ENCODE assay signal across 31 cellular contexts in genomic region chr4:21946858-21947257, GRCh38. TPM values are rescaled to one million over a fixed set of nuclear protein-coding genes. Genes with fewer than 3 reads are reported as not detected.
A peak's percentile ranks its signal among the peaks of the same experiment; 100 is the strongest.
DNase-seq lines count a peak whose midpoint lies in the region; ATAC-seq, FAIRE-seq and TF ChIP-seq lines count a peak whose summit lies in the region.
"Had no signal": no experiment of that assay in that cellular context is flagged by ENCODE, and none has a peak within 500 bp of the region (broad histone marks: within the 10 kb centered on the region; RNA-seq: fewer than 3 reads in every experiment).

No MANE protein-coding gene starts in this region.

- H3K4me3 Mint-ChIP-seq in activated CD4-positive, alpha-beta memory T cell treated with anti-CD3 and anti-CD28 coated beads for 36 hours = no peak overlapping the region
- H3K4me3 Mint-ChIP-seq: CD4-positive, alpha-beta T cell; HFFc6 had no signal

- peaks cover 16% of the 10 kb centered on the region for H3K27me3 Mint-ChIP-seq in activated CD4-positive, alpha-beta memory T cell treated with anti-CD3 and anti-CD28 coated beads for 36 hours

- ATAC-seq in Right ventricle myocardium inferior = no peak
- no peak for ATAC-seq in upper lobe of right lung
- ATAC-seq: A549, HepG2 had no signal

- H3K36me3 ChIP-seq in WERI-Rb-1 = no peaks in the 10 kb centered on the region; the same call in 1 of the 2 replicates
- no peaks in the 10 kb centered on the region for H3K36me3 ChIP-seq in upper lobe of right lung
- H3K36me3 ChIP-seq: BLaER1 treated with 17β-estradiol and CSF1 and Interleukin-3, amounts not matched to agents 10 nM and 100 nM had no signal

- peaks cover 5% of the 10 kb centered on the region for H3K9me3 Mint-ChIP-seq in activated CD4-positive, alpha-beta memory T cell treated with anti-CD3 and anti-CD28 coated beads for 36 hours
- H3K9me3 Mint-ChIP-seq: H9, HFFc6 had no signal

- no peaks in the 10 kb centered on the region for H3K4me1 ChIP-seq in upper lobe of right lung
- H3K4me1 ChIP-seq: A549; BLaER1 treated with 17β-estradiol and CSF1 and Interleukin-3, amounts not matched to agents 10 nM and 100 nM had no signal

- H3K9me3 ChIP-seq in WERI-Rb-1 (ENCODE audit: severe bottlenecking) (no peaks in the 10 kb centered on the region), upper lobe of right lung (no peaks in the 10 kb centered on the region)
- H3K9me3 ChIP-seq: A549 had no signal

- peak; percentile 95 for FAIRE-seq in D721Med (lab: Jason Lieb, UNC)
- FAIRE-seq: A549, GM12891, GM19239, HepG2 had no signal

- H3K4me3 ChIP-seq in WERI-Rb-1 (ENCODE audit: low read depth, low read length) (peak overlapping the region; percentile 78), upper lobe of right lung (no peak overlapping the region)
- H3K4me3 ChIP-seq: A549; BLaER1 treated with 17β-estradiol and CSF1 and Interleukin-3, amounts not matched to agents 10 nM and 100 nM had no signal

- intact Hi-C loops in Right ventricle myocardium inferior (cut with DNase I) (no loop called here), upper lobe of right lung (cut with DNase I) (no loop called here)
- intact Hi-C loops in activated CD4-positive, alpha-beta memory T cell treated with anti-CD3 and anti-CD28 coated beads for 36 hours (cut with micrococcal nuclease) = no loop called here

- H3K4me1 Mint-ChIP-seq in activated CD4-positive, alpha-beta memory T cell treated with anti-CD3 and anti-CD28 coated beads for 36 hours (ENCODE audit: low read depth) = no peaks in the 10 kb centered on the region

- no peak overlapping the region for H3K27ac Mint-ChIP-seq in activated CD4-positive, alpha-beta memory T cell treated with anti-CD3 and anti-CD28 coated beads for 36 hours
- H3K27ac Mint-ChIP-seq: CD4-positive, alpha-beta T cell; H9; HFFc6 had no signal

- CTCF ChIA-PET in activated CD4-positive, alpha-beta memory T cell treated with anti-CD3 and anti-CD28 coated beads for 36 hours (lab: Charles Lee) = no interaction called here

- H3K27ac ChIP-seq in WERI-Rb-1 (peak overlapping the region; percentile 81), cingulate gyrus (ENCODE audit: low read depth, low read length) (peak overlapping the region; percentile 23), upper lobe of right lung (no peak overlapping the region)
- H3K27ac ChIP-seq: A549; BLaER1 treated with 17β-estradiol and CSF1 and Interleukin-3, amounts not matched to agents 10 nM and 100 nM had no signal

- TF ChIP-seq CTCF in D721Med (IDR thresholded peaks at IDR 0.05; ENCODE audit: insufficient read depth, missing control alignments) = no peak
- TF ChIP-seq CTCF in WERI-Rb-1 (IDR thresholded peaks at IDR 0.05; ENCODE audit: low read depth, low read length) = no peak
- no peak for TF ChIP-seq CTCF in upper lobe of right lung (IDR thresholded peaks at IDR 0.05)

- no peak for DNase-seq in D721Med (ENCODE audit: insufficient read length, low spot score)
- peak; percentile 74 for DNase-seq in WERI-Rb-1
- peak; percentile 26 for DNase-seq in superior temporal gyrus (ENCODE audit: extremely low spot score)
- no peak for DNase-seq in Right ventricle myocardium inferior (ENCODE audit: missing footprints)
- no peak for DNase-seq in activated CD4-positive, alpha-beta memory T cell treated with anti-CD3 and anti-CD28 coated beads for 36 hours
- no peak for DNase-seq in upper lobe of right lung
- DNase-seq: AML-193; CD4-positive, alpha-beta T cell; DMS79; EL; GF-D8; H9; HFFc6; Karpas-422; NCI-H1092; NCI-H1417 treated with DMSO at 0.1 percent for 48 hours; NCI-H1694 treated with DMSO at 0.1 percent for 48 hours; NCI-H2081; NCI-H2227 treated with DMSO at 0.1 percent for 48 hours; NCI-H748 treated with DMSO at 0.1 percent for 48 hours; RPMI8226; SHP77 had no signal

- POLR2A ChIA-PET in activated CD4-positive, alpha-beta memory T cell treated with anti-CD3 and anti-CD28 coated beads for 36 hours (lab: Charles Lee) = no interaction called here

- H3K36me3 Mint-ChIP-seq in activated CD4-positive, alpha-beta memory T cell treated with anti-CD3 and anti-CD28 coated beads for 36 hours = peaks cover 4% of the 10 kb centered on the region

- H3K27me3 ChIP-seq in WERI-Rb-1 (ENCODE audit: insufficient read depth, low read depth, severe bottlenecking) (no peaks in the 10 kb centered on the region), upper lobe of right lung (peaks cover 31% of the 10 kb centered on the region)
- H3K27me3 ChIP-seq: BLaER1 treated with 17β-estradiol and CSF1 and Interleukin-3, amounts not matched to agents 10 nM and 100 nM had no signal

RNA-seq across cellular contexts. Expression of gene KCNIP4, which starts 1.7 kb away (rescaled TPM):
- total RNA-seq in Right ventricle myocardium inferior (not detected), upper lobe of right lung (not detected)
- not detected for total RNA-seq in activated CD4-positive, alpha-beta memory T cell treated with anti-CD3 and anti-CD28 coated beads for 36 hours
- total RNA-seq: CD4-positive, alpha-beta T cell; H9; HepG2; HFFc6; HT1080; NCI-H460; SK-MEL-5 had no signal

Comparison
In these comparisons a context has a peak if more than half of its experiments do, and no peak if none do; other contexts are left out.
1. DNase-seq: peak in WERI-Rb-1 (single experiment) and superior temporal gyrus (single experiment); none in D721Med (single experiment), Right ventricle myocardium inferior (single experiment), activated CD4-positive, alpha-beta memory T cell treated with anti-CD3 and anti-CD28 coated beads for 36 hours (single experiment) and upper lobe of right lung (single experiment).